In genomic region chr16:80899804-80900592, GRCh38 we compare ENCODE assay signal across 9 cellular contexts.
DNase-seq lines count a peak whose midpoint lies in the region; ATAC-seq and TF ChIP-seq lines count a peak whose summit lies in the region.
"Had no signal": no experiment of that assay in that cellular context is flagged by ENCODE, and none has a peak within 500 bp of the region (broad histone marks: within the 10 kb centered on the region; RNA-seq: fewer than 3 reads in every experiment).

No MANE protein-coding gene starts in this region.

- no peaks in the 10 kb centered on the region for H4K20me1 ChIP-seq in hepatocyte (ENCODE audit: insufficient read depth, poor library complexity, severe bottlenecking)

- ATAC-seq in GM21723 (IDR thresholded peaks at IDR 0.05; ENCODE audit: unreplicated experiment) = no peak
- no peak for ATAC-seq in activated naive CD4-positive, alpha-beta T cell treated with anti-CD3 and anti-CD28 coated beads, Interleukin-2, amount 50 U/mL, for 72 hours
- no peak for ATAC-seq in GM19023 (IDR thresholded peaks at IDR 0.05; ENCODE audit: unreplicated experiment)

- H3K36me3 Mint-ChIP-seq in brain = no peaks in the 10 kb centered on the region
- H3K36me3 Mint-ChIP-seq in activated naive CD4-positive, alpha-beta T cell treated with anti-CD3 and anti-CD28 coated beads, Interleukin-2, amount 50 U/mL, for 72 hours = no peaks in the 10 kb centered on the region

- H3K9me3 ChIP-seq in hepatocyte (ENCODE audit: low read depth) = no peaks in the 10 kb centered on the region

- WGBS in hepatocyte (ENCODE audit: low lambda C conversion rate, missing lambda C conversion rate) = 76% methylated on average over 11 of the region's 11 CpGs

- no peak overlapping the region for H3K4me3 ChIP-seq in hepatocyte

- no peak overlapping the region for H3K4me3 Mint-ChIP-seq in brain

- H3K4me1 ChIP-seq in hepatocyte (ENCODE audit: insufficient read depth) = no peaks in the 10 kb centered on the region

- H3K4me2 ChIP-seq in hepatocyte = no peak overlapping the region

- H3K27me3 ChIP-seq in hepatocyte = no peaks in the 10 kb centered on the region

- H3K4me1 Mint-ChIP-seq in brain = peaks cover 6% of the 10 kb centered on the region

- no peaks in the 10 kb centered on the region for H3K79me2 ChIP-seq in hepatocyte

- H2AFZ ChIP-seq in hepatocyte = no peak overlapping the region

- no peaks in the 10 kb centered on the region for H3K9me2 ChIP-seq in hepatocyte (replicated peaks; ENCODE audit: insufficient read depth)

- no peaks in the 10 kb centered on the region for H3K27me3 Mint-ChIP-seq in brain

- H3K27ac ChIP-seq in hepatocyte (no peak overlapping the region), substantia nigra (ENCODE audit: low read depth, low read length, poor library complexity, severe bottlenecking) (no peak overlapping the region)

- peak; percentile 78 for DNase-seq in HT1080 (ENCODE audit: low read depth)
- peak; percentile 41 for DNase-seq in hepatocyte (ENCODE audit: low spot score)
- DNase-seq in substantia nigra (lab: John Stamatoyannopoulos, UW) = peak in 39 of 49 donors; percentile 1 to 90 (median 37)
- no peak for DNase-seq in iPS-NIHi7 (ENCODE audit: extremely low spot score)
- no peak for DNase-seq in activated naive CD4-positive, alpha-beta T cell treated with anti-CD3 and anti-CD28 coated beads, Interleukin-2, amount 50 U/mL, for 72 hours (ENCODE audit: low spot score in 2 of 2)
- DNase-seq: activated CD4-positive, alpha-beta T cell treated with anti-CD3 and anti-CD28 coated beads, Interleukin-2, amount 50 U/mL, for 1 hour had no signal

- no peaks in the 10 kb centered on the region for H3K36me3 ChIP-seq in hepatocyte (replicated peaks; ENCODE audit: insufficient read depth, low read depth)

- H3K9me3 Mint-ChIP-seq in brain = no peaks in the 10 kb centered on the region
- no peaks in the 10 kb centered on the region for H3K9me3 Mint-ChIP-seq in activated naive CD4-positive, alpha-beta T cell treated with anti-CD3 and anti-CD28 coated beads, Interleukin-2, amount 50 U/mL, for 72 hours

- peak overlapping the region in 3 of 5 experiments; percentile 6 to 23 (median 8) for H3K27ac Mint-ChIP-seq in brain
- H3K27ac Mint-ChIP-seq in activated naive CD4-positive, alpha-beta T cell treated with anti-CD3 and anti-CD28 coated beads, Interleukin-2, amount 50 U/mL, for 72 hours = no peak overlapping the region

- TF ChIP-seq CTCF in brain (conservative IDR thresholded peaks at IDR 0.05) (no peak), hepatocyte (IDR thresholded peaks at IDR 0.05; ENCODE audit: poor library complexity) (no peak)

Comparison
In these comparisons a context has a peak if more than half of its experiments do, and no peak if none do; other contexts are left out.
1. DNase-seq: peak in HT1080 (single experiment), hepatocyte (single experiment) and substantia nigra (39 of 49); none in iPS-NIHi7 (single experiment) and activated naive CD4-positive, alpha-beta T cell treated with anti-CD3 and anti-CD28 coated beads, Interleukin-2, amount 50 U/mL, for 72 hours (0 of 2).
2. H3K27ac Mint-ChIP-seq: peak in brain (3 of 5); none in activated naive CD4-positive, alpha-beta T cell treated with anti-CD3 and anti-CD28 coated beads, Interleukin-2, amount 50 U/mL, for 72 hours (0 of 2).